ENCODE assay signal across 25 cellular contexts in the genomic region with DNA sequence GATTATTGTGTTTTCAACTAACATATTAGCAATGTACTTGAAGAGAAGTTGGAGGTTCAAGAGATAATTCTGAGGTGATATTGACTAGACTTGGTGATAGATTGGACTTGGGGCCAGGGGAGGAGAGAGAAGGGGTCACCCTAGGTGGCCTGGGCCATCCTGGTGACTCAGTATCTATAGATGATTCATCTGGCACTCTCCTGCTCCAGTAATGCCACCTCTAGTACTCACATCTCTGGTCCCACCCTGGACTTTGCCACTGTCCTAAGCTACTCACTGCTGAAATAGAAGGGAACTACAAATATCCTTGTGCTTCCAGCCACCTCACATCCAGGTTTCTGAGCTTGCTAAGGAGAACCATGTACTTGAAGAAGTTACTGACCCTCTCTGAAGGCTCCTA.
"Had no signal": no experiment of that assay in that cellular context is flagged by ENCODE, and none has a peak within 500 bp of the region (broad histone marks: within the 10 kb centered on the region; RNA-seq: fewer than 3 reads in every experiment).

No MANE protein-coding gene starts in this region.

- ATAC-seq: left ventricle myocardium superior; natural killer cell; right cardiac atrium; stimulated activated naive CD8-positive, alpha-beta T cell treated with anti-CD3 and anti-CD28 coated beads, Interleukin-15, Interleukin-2, amounts not matched to agents 100 U/mL and 50 U/mL, for 24 hours had no signal

- H3K27ac ChIP-seq: esophagus squamous epithelium, neural progenitor cell, spleen, testis, transverse colon had no signal

- H3K9me3 ChIP-seq: breast epithelium, esophagus squamous epithelium, testis, transverse colon had no signal

- H3K4me2 ChIP-seq: neural progenitor cell had no signal

- DNase-seq: activated CD4-positive, alpha-beta memory T cell treated with anti-CD3 and anti-CD28 coated beads for 36 hours; activated CD4-positive, alpha-beta T cell treated with anti-CD3 and anti-CD28 coated beads, Interleukin-2, amount 10 ng/mL, durations not matched to agents 24 days and 14 days; activated CD4-positive, CD25-positive, alpha-beta regulatory T cell; activated CD8-positive, alpha-beta memory T cell treated with anti-CD3 and anti-CD28 coated beads, Interleukin-2, amount 50 U/mL, for 4 hours; activated gamma-delta T cell; activated naive CD4-positive, alpha-beta T cell treated with anti-CD3 and anti-CD28 coated beads, Interleukin-2, amount 50 U/mL, for 16 hours; activated T-cell treated with anti-CD3 and anti-CD28 coated beads, Interleukin-2, amount 50 U/mL, for 1 hour; amniotic stem cell; central memory CD4-positive, alpha-beta T cell; effector CD4-positive, alpha-beta T cell; esophagus squamous epithelium; foreskin melanocyte; left ventricle myocardium superior; midbrain; natural killer cell; occipital lobe; posterior cingulate gyrus; right cardiac atrium; spleen; stimulated activated CD4-positive, alpha-beta T cell treated with anti-CD3 and anti-CD28 coated beads, Interleukin-2, amount 100 ng/mL, for 48 hours; stimulated activated naive CD8-positive, alpha-beta T cell treated with anti-CD3 and anti-CD28 coated beads, Interleukin-15, Interleukin-2, amounts not matched to agents 100 U/mL and 50 U/mL, for 24 hours; testis; transverse colon had no signal

- H3K36me3 ChIP-seq: breast epithelium, esophagus squamous epithelium, neural progenitor cell, spleen, transverse colon had no signal

- H3K4me3 ChIP-seq: breast epithelium, esophagus squamous epithelium, neural progenitor cell, spleen, testis, transverse colon had no signal

- H3K4me1 ChIP-seq: spleen, testis had no signal

- H3K27me3 ChIP-seq: breast epithelium, esophagus squamous epithelium, neural progenitor cell, spleen, testis, transverse colon had no signal

- H2AFZ ChIP-seq: neural progenitor cell had no signal

- H3K9ac ChIP-seq: neural progenitor cell had no signal
